ENCODE assay signal across 33 cellular contexts in the genomic region with DNA sequence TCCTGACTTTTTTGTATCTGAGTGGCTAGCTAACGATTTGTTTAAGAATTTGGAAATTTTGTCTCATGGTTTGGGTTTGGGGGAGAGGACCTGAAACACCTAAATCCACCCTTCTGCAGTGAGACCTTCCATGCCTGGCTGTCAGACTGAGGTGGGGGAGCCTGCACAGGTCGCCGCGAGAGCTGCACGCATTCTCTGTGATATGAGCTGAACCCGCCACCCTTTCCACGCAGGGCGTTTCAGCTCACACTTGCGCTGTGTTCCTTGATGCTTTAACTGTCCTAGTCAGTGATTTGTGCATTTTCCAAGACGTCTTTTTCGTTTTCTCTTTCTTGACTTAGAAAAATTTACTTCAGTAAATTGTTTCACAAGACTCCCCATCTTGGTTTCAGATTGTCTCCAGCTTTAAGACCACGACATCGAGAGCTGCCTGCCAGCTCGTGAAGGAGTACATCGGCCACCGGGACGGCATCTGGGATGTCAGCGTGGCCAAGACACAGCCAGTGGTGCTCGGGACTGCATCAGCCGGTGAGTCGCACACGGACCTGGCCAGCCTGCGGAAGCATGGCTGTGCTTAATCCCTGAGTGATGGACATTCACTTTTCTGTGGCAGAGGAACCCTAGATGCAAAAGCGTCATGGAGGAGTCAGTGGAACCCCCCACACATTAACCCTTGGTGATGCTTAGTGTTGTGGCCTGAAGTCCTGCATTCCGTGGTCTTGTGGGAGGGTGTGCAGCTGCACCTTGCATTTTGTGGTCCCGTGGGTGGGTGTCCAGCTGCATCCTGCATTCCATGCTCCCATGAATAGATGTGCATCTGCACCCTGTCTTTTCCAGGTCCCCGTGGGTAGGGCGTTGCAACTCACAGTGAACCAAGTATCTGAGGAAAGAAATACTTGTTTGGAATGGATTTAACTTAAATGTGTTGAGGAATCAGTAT. TPM values are rescaled to one million over a fixed set of nuclear protein-coding genes. Genes with fewer than 3 reads are reported as not detected.
"Had no signal": no experiment of that assay in that cellular context is flagged by ENCODE, and none has a peak within 500 bp of the region (broad histone marks: within the 10 kb centered on the region; RNA-seq: fewer than 3 reads in every experiment).

No MANE protein-coding gene starts in this region.

- FAIRE-seq: islet of Langerhans, urothelium cell line had no signal

- H3K4me1 ChIP-seq: body of pancreas, colonic mucosa, gastrocnemius medialis, left lung, neural progenitor cell, testis had no signal

- H3K4me2 ChIP-seq: neural progenitor cell had no signal

- H3K27ac Mint-ChIP-seq: activated naive CD8-positive, alpha-beta T cell treated with anti-CD3 and anti-CD28 coated beads, Interleukin-2, amount 50 U/mL, for 24 hours; activated T-helper 1 cell treated with anti-CD3 and anti-CD28 coated beads, Interleukin-12 subunit alpha, Interleukin-12 subunit beta, Interleukin-2, Interleukin-4 antibody, amounts not matched to agents 30 ng/mL and 10 ng/mL and 1 ng/mL, durations not matched to agents 14 hours and 24 hours and 36 hours; neural progenitor cell had no signal

- H3K4me3 Mint-ChIP-seq: activated naive CD8-positive, alpha-beta T cell treated with anti-CD3 and anti-CD28 coated beads, Interleukin-2, amount 50 U/mL, for 24 hours; activated T-helper 1 cell treated with anti-CD3 and anti-CD28 coated beads, Interleukin-12 subunit alpha, Interleukin-12 subunit beta, Interleukin-2, Interleukin-4 antibody, amounts not matched to agents 30 ng/mL and 10 ng/mL and 1 ng/mL, durations not matched to agents 14 hours and 24 hours and 36 hours; naive B cell; neural progenitor cell had no signal

- H3K4me1 Mint-ChIP-seq: neural progenitor cell had no signal

- H3K27me3 Mint-ChIP-seq: activated naive CD8-positive, alpha-beta T cell treated with anti-CD3 and anti-CD28 coated beads, Interleukin-2, amount 50 U/mL, for 24 hours; naive B cell had no signal

- H3K9me3 ChIP-seq: body of pancreas, colonic mucosa, gastrocnemius medialis, left lung, spleen, testis, transverse colon had no signal

- ATAC-seq: activated naive CD8-positive, alpha-beta T cell treated with anti-CD3 and anti-CD28 coated beads, Interleukin-2, amount 50 U/mL, for 24 hours; body of pancreas; gastrocnemius medialis; left lung; right cardiac atrium had no signal

- H3K9me3 Mint-ChIP-seq: activated naive CD8-positive, alpha-beta T cell treated with anti-CD3 and anti-CD28 coated beads, Interleukin-2, amount 50 U/mL, for 24 hours; activated T-helper 1 cell treated with anti-CD3 and anti-CD28 coated beads, Interleukin-12 subunit alpha, Interleukin-12 subunit beta, Interleukin-2, Interleukin-4 antibody, amounts not matched to agents 30 ng/mL and 10 ng/mL and 1 ng/mL, durations not matched to agents 14 hours and 24 hours and 36 hours; naive B cell; neural progenitor cell had no signal

- H3K27ac ChIP-seq: body of pancreas, colonic mucosa, gastrocnemius medialis, left lung, neural progenitor cell, spleen, testis, transverse colon had no signal

- H3K4me3 ChIP-seq: body of pancreas, colonic mucosa, gastrocnemius medialis, left lung, neural progenitor cell, spleen, testis, transverse colon had no signal

- H2AFZ ChIP-seq: neural progenitor cell had no signal

- DNase-seq: activated CD4-positive, alpha-beta T cell treated with anti-CD3 and anti-CD28 coated beads for 4 hours; activated CD4-positive, alpha-beta T cell treated with anti-CD3 and anti-CD28 coated beads, Interleukin-2, amount 50 U/mL, for 4 hours; activated CD4-positive, CD25-positive, alpha-beta regulatory T cell; activated CD8-positive, alpha-beta memory T cell treated with anti-CD3 and anti-CD28 coated beads, Interleukin-2, amount 50 U/mL, for 4 hours; activated gamma-delta T cell treated with Interleukin-2 at 50 U/mL for 16 hours; activated naive CD4-positive, alpha-beta T cell treated with anti-CD3 and anti-CD28 coated beads, Interleukin-2, amount 50 U/mL, for 16 hours; activated naive CD8-positive, alpha-beta T cell treated with anti-CD3 and anti-CD28 coated beads, Interleukin-2, amount 50 U/mL, for 24 hours; activated T-cell treated with anti-CD3 and anti-CD28 coated beads, Interleukin-2, amount 50 U/mL, for 1 hour; cerebellar nuclear complex; colonic mucosa; effector memory CD4-positive, alpha-beta T cell; gastrocnemius medialis; glutamatergic neuron; left lung; naive B cell; right cardiac atrium; spleen; stimulated activated naive CD4-positive, alpha-beta T cell treated with Interleukin-2 at 50 U/mL for 16 hours; testis; transverse colon had no signal

- H3K9ac ChIP-seq: neural progenitor cell had no signal

- H3K27me3 ChIP-seq: body of pancreas, colonic mucosa, gastrocnemius medialis, left lung, neural progenitor cell, spleen, testis, transverse colon had no signal

RNA-seq across cellular contexts. Expression of a gene that starts 58.6 kb away (rescaled TPM):
- total RNA-seq: activated T-helper 1 cell treated with anti-CD3 and anti-CD28 coated beads, Interleukin-12 subunit alpha, Interleukin-12 subunit beta, Interleukin-2, Interleukin-4 antibody, amounts not matched to agents 30 ng/mL and 10 ng/mL and 1 ng/mL, durations not matched to agents 14 hours and 24 hours and 36 hours; body of pancreas; colonic mucosa; dermis microvascular lymphatic vessel endothelial cell; epithelial cell of proximal tubule; left lung; lung microvascular endothelial cell; mesenteric fat pad; mucosa of gallbladder; omental fat pad; pulmonary artery endothelial cell; spleen; T-helper 1 cell treated with Interleukin-12 subunit alpha and Interleukin-12 subunit beta and Interleukin-4 antibody, amounts not matched to agents 30 ng/mL and 1 ng/mL, for 36 hours; transverse colon had no signal
